Comparison of ENCODE assay signal across 18 cellular contexts in the genomic region with DNA sequence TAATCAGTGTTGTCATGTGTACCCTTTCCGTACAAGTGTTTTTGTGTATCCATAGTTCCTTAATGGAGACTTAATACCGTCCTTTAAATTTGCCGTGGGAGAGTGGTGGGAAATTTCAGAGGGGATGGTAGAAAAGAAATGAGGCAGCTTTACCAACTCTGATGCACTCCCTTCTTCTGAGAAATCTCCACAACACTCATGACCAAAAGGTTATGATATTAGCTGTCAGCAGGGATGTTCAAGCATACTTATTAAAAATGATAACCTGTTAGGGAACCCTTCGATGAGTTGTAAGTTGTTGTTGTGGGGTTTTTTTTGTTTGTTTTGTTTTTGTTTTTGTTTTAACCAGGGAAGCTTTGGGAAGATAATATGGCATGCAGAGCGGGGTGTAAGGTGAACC.
"Had no signal": no experiment of that assay in that cellular context is flagged by ENCODE, and none has a peak within 500 bp of the region (broad histone marks: within the 10 kb centered on the region; RNA-seq: fewer than 3 reads in every experiment).

No MANE protein-coding gene starts in this region.

- H3K9me3 ChIP-seq: thyroid gland had no signal

- H3K9me3 Mint-ChIP-seq: dendritic cell treated with granulocyte-macrophage colony-stimulating factor and Interleukin-4, amounts not matched to agents 40 ng/mL and 50 ng/mL, for 4 days; nephron had no signal

- H3K4me3 Mint-ChIP-seq: activated CD4-positive, alpha-beta T cell treated with anti-CD3 and anti-CD28 coated beads, Interleukin-2, amount 10 ng/mL, durations not matched to agents 7 days and 5 days; dendritic cell treated with granulocyte-macrophage colony-stimulating factor and Interleukin-4, amounts not matched to agents 40 ng/mL and 50 ng/mL, for 4 days; nephron had no signal

- H3K27me3 Mint-ChIP-seq: activated CD4-positive, alpha-beta T cell treated with anti-CD3 and anti-CD28 coated beads, Interleukin-2, amount 10 ng/mL, durations not matched to agents 7 days and 5 days; dendritic cell treated with granulocyte-macrophage colony-stimulating factor and Interleukin-4, amounts not matched to agents 40 ng/mL and 50 ng/mL, for 4 days had no signal

- ATAC-seq: left cardiac atrium, right lobe of liver had no signal

- H3K27ac Mint-ChIP-seq: activated CD4-positive, alpha-beta T cell treated with anti-CD3 and anti-CD28 coated beads, Interleukin-2, amount 10 ng/mL, durations not matched to agents 7 days and 5 days; activated T-helper 2 cell treated with anti-CD3 and anti-CD28 coated beads, Interferon-gamma antibody, Interleukin-2, Interleukin-4, amounts not matched to agents 10 μg/mL and 5 μg/mL and 100 μg/mL, durations not matched to agents 14 hours and 24 hours and 36 hours; dendritic cell treated with granulocyte-macrophage colony-stimulating factor and Interleukin-4, amounts not matched to agents 40 ng/mL and 50 ng/mL, for 4 days; nephron had no signal

- H3K4me3 ChIP-seq: esophagus squamous epithelium, right lobe of liver, SK-N-MC, smooth muscle cell, thyroid gland had no signal

- H3K4me1 ChIP-seq: thyroid gland had no signal

- H3K27ac ChIP-seq: esophagus squamous epithelium, parathyroid adenoma, right lobe of liver, SK-N-MC, thyroid gland had no signal

- H3K27me3 ChIP-seq: esophagus squamous epithelium, right lobe of liver, thyroid gland had no signal

- DNase-seq: activated CD4-positive, alpha-beta T cell treated with anti-CD3 and anti-CD28 coated beads, Interleukin-2, amount 10 ng/mL, durations not matched to agents 7 days and 5 days; activated naive CD4-positive, alpha-beta T cell treated with anti-CD3 and anti-CD28 coated beads, Interleukin-2, amount 50 U/mL, for 16 hours; amniotic stem cell; effector CD8-positive, alpha-beta T cell; esophagus squamous epithelium; hippocampal formation; left cardiac atrium; mesendoderm; right lobe of liver; stimulated activated CD4-positive, alpha-beta T cell treated with anti-CD3 and anti-CD28 coated beads, Interleukin-4, amount 100 ng/mL, for 1 hour; stimulated activated naive CD4-positive, alpha-beta T cell; thyroid gland had no signal
